Comparison of ENCODE assay signal across 8 cellular contexts in genomic region chr3:3170998-3171397, GRCh38. TPM values are rescaled to one million over a fixed set of nuclear protein-coding genes. Genes with fewer than 3 reads are reported as not detected.
DNase-seq lines count a peak whose midpoint lies in the region; ATAC-seq, FAIRE-seq and TF ChIP-seq lines count a peak whose summit lies in the region.

No MANE protein-coding gene starts in this region.

- peaks cover 0 to 5% of the 10 kb centered on the region in 2 experiments; a peak in 2 of 4 replicates for H3K79me2 ChIP-seq in H1 (ENCODE audit: control insufficient read depth in 1 of 2, insufficient read depth in 2 of 2, low read length in 2 of 2)
- peaks cover 12% of the 10 kb centered on the region for H3K79me2 ChIP-seq in parathyroid adenoma

- no peak for FAIRE-seq in H1 (lab: Jason Lieb, UNC)

- H2BK20ac ChIP-seq in H1 (ENCODE audit: low read length), result no peak overlapping the region

- no peak overlapping the region for H3K4ac ChIP-seq in H1 (replicated peaks; ENCODE audit: insufficient read length, low read depth, low read length)

- H2BK15ac ChIP-seq in H1 (ENCODE audit: low read length), result no peak overlapping the region

- intact Hi-C loops in Caco-2 (cut with micrococcal nuclease; ENCODE audit: unreplicated experiment), result loop anchor here (10.0 kb wide), 1 partner anchor 406 kb away; no protein-coding TSS in a partner anchor

- TF ChIP-seq RAD21 in H1 (IDR thresholded peaks at IDR 0.05 in 1 of 2, conservative IDR thresholded peaks at IDR 0.05 in 1 of 2; ENCODE audit: low read depth in 2 of 2, low read length in 2 of 2), result peak; percentile 43 to 45; a peak in 3 of 4 replicates

- no peaks in the 10 kb centered on the region for H3K27me3 Mint-ChIP-seq in Caco-2 (ENCODE audit: insufficient read depth, unreplicated experiment)

- H3K79me1 ChIP-seq in H1 (ENCODE audit: low read depth, low read length), result no peaks in the 10 kb centered on the region

- H2AFZ ChIP-seq in H1 (ENCODE audit: low read length) (no peak overlapping the region), parathyroid adenoma (no peak overlapping the region)

- no peak overlapping the region for H3K9ac ChIP-seq in H1 (replicated peaks in 1 of 4; ENCODE audit: extremely low read depth in 1 of 4, low read depth in 3 of 4, low read length in 3 of 4)
- H3K9ac ChIP-seq in parathyroid adenoma, result no peak overlapping the region

- no peaks in the 10 kb centered on the region for H3K4me1 Mint-ChIP-seq in Caco-2 (ENCODE audit: low read depth, unreplicated experiment)

- no peaks in the 10 kb centered on the region for H3K27me3 ChIP-seq in Caco-2 (replicated peaks; ENCODE audit: control insufficient read depth, insufficient read depth, low read length)
- no peaks in the 10 kb centered on the region for H3K27me3 ChIP-seq in Peyer's patch
- H3K27me3 ChIP-seq in H1 (replicated peaks in 1 of 4; ENCODE audit: control insufficient read depth in 3 of 4, extremely low read depth in 1 of 4, insufficient read depth in 3 of 4, low read length in 3 of 4), result no peaks in the 10 kb centered on the region
- no peaks in the 10 kb centered on the region for H3K27me3 ChIP-seq in parathyroid adenoma (ENCODE audit: control insufficient read depth, insufficient read depth, low read length)

- H3K4me1 ChIP-seq in Caco-2 (no peaks in the 10 kb centered on the region), Peyer's patch (peaks cover 0 to 16% (median 0%) of the 10 kb centered on the region in 4 donors), H1 (replicated peaks in 1 of 4; ENCODE audit: control insufficient read depth in 3 of 4, insufficient read depth in 4 of 4, low read length in 3 of 4) (no peaks in the 10 kb centered on the region), parathyroid adenoma (no peaks in the 10 kb centered on the region)

- CTCF ChIA-PET in Caco-2 (lab: Charles Lee), result no interaction called here
- CTCF ChIA-PET in H1 (lab: Charles Lee; ENCODE audit: partially characterized antibody), result interaction anchor here (0.7 to 2.5 kb wide), 9 partner anchors 12 to 1139 kb away, joined by 3 to 9 read pairs (median 3); no protein-coding TSS in a partner anchor

- TF ChIP-seq CTCF in Caco-2 (IDR thresholded peaks at IDR 0.05; ENCODE audit: insufficient read depth in 1 of 2, low read depth in 1 of 2, low read length in 1 of 2, severe bottlenecking in 1 of 2, unreplicated experiment in 1 of 2), result peak; percentile 35 to 44
- peak in 4 of 6 experiments; percentile 9 to 40 (median 36) for TF ChIP-seq CTCF in Peyer's patch (IDR thresholded peaks at IDR 0.05)
- peak in 1 of 3 experiments; percentile 34; a peak in 2 of 4 replicates for TF ChIP-seq CTCF in H1 (IDR thresholded peaks at IDR 0.05; ENCODE audit: control extremely low read depth in 1 of 3, insufficient read depth in 1 of 3, low read depth in 1 of 3, low read length in 3 of 3)
- TF ChIP-seq CTCF in parathyroid adenoma (IDR thresholded peaks at IDR 0.05), result peak; percentile 35

- no peak overlapping the region for H2AK5ac ChIP-seq in H1 (ENCODE audit: low read depth, low read length)

- ATAC-seq in GM19395 (IDR thresholded peaks at IDR 0.05; ENCODE audit: unreplicated experiment) (peak; percentile 69), GM21360 (IDR thresholded peaks at IDR 0.05; ENCODE audit: unreplicated experiment) (no peak)

- H3K23me2 ChIP-seq in H1 (ENCODE audit: low read depth, low read length), result no peaks in the 10 kb centered on the region

- no peak overlapping the region for H3K4me2 ChIP-seq in H1 (ENCODE audit: insufficient read depth in 1 of 2, low read depth in 2 of 2, low read length in 2 of 2)
- no peak overlapping the region for H3K4me2 ChIP-seq in parathyroid adenoma (ENCODE audit: low read length)

- peaks cover 45% of the 10 kb centered on the region for H3K36me3 Mint-ChIP-seq in Caco-2 (ENCODE audit: insufficient read depth, unreplicated experiment)

- H3K36me3 ChIP-seq in Caco-2 (ENCODE audit: control insufficient read depth, insufficient read depth, low read length) (peaks cover 2% of the 10 kb centered on the region), Peyer's patch (peaks cover 0 to 75% (median 5%) of the 10 kb centered on the region in 3 donors), H1 (ENCODE audit: control insufficient read depth in 2 of 4, insufficient read depth in 4 of 4, low read length in 3 of 4) (peaks cover 8 to 50% (median 29%) of the 10 kb centered on the region in 4 experiments; a peak in 7 of 8 replicates), parathyroid adenoma (ENCODE audit: control insufficient read depth, insufficient read depth, low read length) (no peaks in the 10 kb centered on the region)

- H2BK12ac ChIP-seq in H1 (ENCODE audit: low read depth, low read length), result no peak overlapping the region

- H3K23ac ChIP-seq in H1 (ENCODE audit: insufficient read length), result no peak overlapping the region

- no peak overlapping the region for H3K18ac ChIP-seq in H1 (ENCODE audit: extremely low read depth, low read length)

- H3K9me3 ChIP-seq in Caco-2 (no peaks in the 10 kb centered on the region), Peyer's patch (no peaks in the 10 kb centered on the region), H1 (ENCODE audit: insufficient read depth in 2 of 2, low read depth in 1 of 2, low read length in 1 of 2) (no peaks in the 10 kb centered on the region), parathyroid adenoma (ENCODE audit: control insufficient read depth, low read length) (no peaks in the 10 kb centered on the region)

- no peak overlapping the region for H3K27ac Mint-ChIP-seq in Caco-2 (ENCODE audit: unreplicated experiment)

- no peaks in the 10 kb centered on the region for H4K20me1 ChIP-seq in H1 (replicated peaks in 1 of 2; ENCODE audit: control insufficient read depth in 1 of 2, insufficient read depth in 2 of 2, low read length in 2 of 2)

- no peak overlapping the region for H3K14ac ChIP-seq in H1 (ENCODE audit: insufficient read length)

- BruUV-seq in Caco-2 (replicated peaks; lab: Mats Ljungman, UMichigan), result no TSS peak

- no peak overlapping the region for H4K5ac ChIP-seq in H1 (ENCODE audit: insufficient read length, low read depth, low read length)

- no peak overlapping the region for H3K27ac ChIP-seq in Peyer's patch
- H3K27ac ChIP-seq in H1 (ENCODE audit: low read depth, low read length), result no peak overlapping the region
- no peak overlapping the region for H3K27ac ChIP-seq in parathyroid adenoma

- H4K8ac ChIP-seq in H1 (ENCODE audit: extremely low read depth, insufficient read depth, low read length), result no peak overlapping the region

- no peak overlapping the region for H2BK5ac ChIP-seq in H1 (ENCODE audit: low read depth, low read length)

- DNase-seq in Caco-2, result peak in 1 of 2 experiments; percentile 29
- DNase-seq in Peyer's patch, result no peak
- no peak for DNase-seq in H1 (ENCODE audit: low read depth in 1 of 2, low spot score in 2 of 2)
- no peak for DNase-seq in NCI-H774 (lab: John Stamatoyannopoulos, UW)
- no peak for DNase-seq in GM19240 (ENCODE audit: insufficient read length, low spot score)

- no peak for TF ChIP-seq POLR2A in Peyer's patch (IDR thresholded peaks at IDR 0.05)
- no peak for TF ChIP-seq POLR2A in H1 (IDR thresholded peaks at IDR 0.05; ENCODE audit: control extremely low read depth in 1 of 2, low read depth in 2 of 2, low read length in 2 of 2)

- H3K4me3 ChIP-seq in Caco-2 (ENCODE audit: low read depth, low read length) (no peak overlapping the region), Peyer's patch (no peak overlapping the region), H1 (ENCODE audit: extremely low read depth in 1 of 4, insufficient read depth in 2 of 4, low read depth in 3 of 4, low read length in 4 of 4) (no peak overlapping the region), parathyroid adenoma (ENCODE audit: low read depth, low read length) (no peak overlapping the region)

- H3K4me3 Mint-ChIP-seq in Caco-2 (ENCODE audit: unreplicated experiment), result no peak overlapping the region

- TF ChIP-seq EP300 in H1 (IDR thresholded peaks at IDR 0.05; ENCODE audit: borderline replicate concordance in 1 of 2, low read depth in 2 of 2, low read length in 2 of 2), result no peak

- no peak overlapping the region for H2BK120ac ChIP-seq in H1 (replicated peaks; ENCODE audit: low read depth, low read length)

- H3K56ac ChIP-seq in H1 (replicated peaks; ENCODE audit: insufficient read length, low read depth, low read length), result no peak overlapping the region

- H3K9me3 Mint-ChIP-seq in Caco-2 (ENCODE audit: unreplicated experiment), result no peaks in the 10 kb centered on the region

- POLR2A ChIA-PET in Caco-2 (lab: Charles Lee) (no interaction called here), H1 (lab: Charles Lee; ENCODE audit: partially characterized antibody) (no interaction called here)

- H4K91ac ChIP-seq in H1 (replicated peaks; ENCODE audit: insufficient read length, low read length), result no peak overlapping the region

- 87% methylated on average over 5 of the region's 5 CpGs; no CpG with 5 or more reads in 1 of the 2 experiments for WGBS in H1 (ENCODE audit: extremely low coverage in 1 of 2, insufficient coverage in 1 of 2, insufficient read length in 1 of 2, insufficient replicate concordance in 2 of 2, low coverage in 1 of 2, low lambda C conversion rate in 2 of 2, missing lambda C conversion rate in 1 of 2), 2 experiments

TF ChIP-seq in H1, 55 proteins besides CTCF, POLR2A, EP300 and RAD21 (continues in another document):
- TF ChIP-seq SP1 (IDR thresholded peaks at IDR 0.05; ENCODE audit: low read depth, low read length) (no peak), CBX5 (IDR thresholded peaks at IDR 0.05; ENCODE audit: low read depth, low read length) (no peak)

RNA-seq across cellular contexts. Expression of gene CRBN, which starts 8.5 kb away (rescaled TPM):
- 38.0 and 42.1 TPM in 2 replicates for total RNA-seq in Caco-2 (2022)
- total RNA-seq in Peyer's patch, result 100 to 1,000 TPM in 2 of 4 donors, 10 to 100 TPM in 2; 70.1 to 314 (median 89.7) TPM
- 28.4 and 30.3 TPM in 2 replicates for total RNA-seq in H1 (2021; fragmentation: NEBNext Ultra II Directional; extraction: Animal tissue kit (Norgen Biotek cat#: 25700))
- polyA plus RNA-seq in H1 (2011; rRNA removed), result 9.8 and 13.4 TPM in 2 replicates
- polyA plus RNA-seq in H1 (2011; cell fraction: cytosol; rRNA removed), result 26.0 TPM
- polyA plus RNA-seq in H1 (2011; cell fraction: nucleus; rRNA removed), result 11.8 TPM
- 23.2 to 36.8 TPM (median 24.7 TPM) in 4 replicates for polyA plus RNA-seq in H1 (2012, experiment 1 of 2)
- 3.0 TPM for polyA plus RNA-seq in H1 (2012, experiment 2 of 2)
- 19.5 TPM for polyA plus RNA-seq in H1 (2013, experiment 1 of 2)
- 19.2 TPM for polyA plus RNA-seq in H1 (2013, experiment 2 of 2)
- 29.5 and 49.7 TPM in 2 replicates for polyA minus RNA-seq in H1 (2011; rRNA and poly(A)+ RNA removed)
- polyA minus RNA-seq in H1 (2011; cell fraction: cytosol; rRNA and poly(A)+ RNA removed), result 25.8 TPM
- polyA minus RNA-seq in H1 (2011; cell fraction: nucleus; rRNA and poly(A)+ RNA removed), result 51.3 TPM

RNA-seq across cellular contexts. Expression of gene TRNT1, which starts 44.3 kb away (rescaled TPM):
- 40.1 and 43.6 TPM in 2 replicates for total RNA-seq in Caco-2 (2022)
- total RNA-seq in Peyer's patch, result 10 to 100 TPM; 22.6 to 52.0 (median 31.7) TPM
- total RNA-seq in H1 (2021; fragmentation: NEBNext Ultra II Directional; extraction: Animal tissue kit (Norgen Biotek cat#: 25700)), result 31.0 and 33.1 TPM in 2 replicates
- 6.5 and 7.2 TPM in 2 replicates for polyA plus RNA-seq in H1 (2011; rRNA removed)
- polyA plus RNA-seq in H1 (2011; cell fraction: cytosol; rRNA removed), result 15.1 TPM
- 31.3 TPM for polyA plus RNA-seq in H1 (2011; cell fraction: nucleus; rRNA removed)
- 17.6 to 39.0 TPM (median 21.2 TPM) in 4 replicates for polyA plus RNA-seq in H1 (2012, experiment 1 of 2)
- polyA plus RNA-seq in H1 (2012, experiment 2 of 2), result 4.9 TPM
- 23.0 TPM for polyA plus RNA-seq in H1 (2013, experiment 1 of 2)
- 22.1 TPM for polyA plus RNA-seq in H1 (2013, experiment 2 of 2)
- polyA minus RNA-seq in H1 (2011; rRNA and poly(A)+ RNA removed), result 15.3 and 15.6 TPM in 2 replicates
- polyA minus RNA-seq in H1 (2011; cell fraction: cytosol; rRNA and poly(A)+ RNA removed), result 13.2 TPM
- polyA minus RNA-seq in H1 (2011; cell fraction: nucleus; rRNA and poly(A)+ RNA removed), result 69.2 TPM
